27 cellular contexts compared by ENCODE assay signal in genomic region chr6:41255638-41256246, GRCh38. TPM values are rescaled to one million over a fixed set of nuclear protein-coding genes. Genes with fewer than 3 reads are reported as not detected.
A peak's percentile ranks its signal among the peaks of the same experiment; 100 is the strongest.
DNase-seq lines count a peak whose midpoint lies in the region; ATAC-seq, FAIRE-seq and TF ChIP-seq lines count a peak whose summit lies in the region.
"Had no signal": no experiment of that assay in that cellular context is flagged by ENCODE, and none has a peak within 500 bp of the region (broad histone marks: within the 10 kb centered on the region; RNA-seq: fewer than 3 reads in every experiment).

No MANE protein-coding gene starts in this region.

- H3K79me2 ChIP-seq in GM12878 (ENCODE audit: control insufficient read depth, insufficient read depth, low read length): no peaks in the 10 kb centered on the region

- POLR2A ChIA-PET in GM12878 (lab: Charles Lee): no interaction called here

- TF ChIP-seq CTCF in GM12878 (IDR thresholded peaks at IDR 0.05 in 2 of 3, conservative IDR thresholded peaks at IDR 0.05 in 1 of 3; ENCODE audit: control insufficient read depth in 2 of 3, extremely low read depth in 1 of 3, insufficient read depth in 1 of 3, low read depth in 3 of 3, low read length in 3 of 3): no peak
- TF ChIP-seq CTCF in CD14-positive monocyte (IDR thresholded peaks at IDR 0.05): no peak
- TF ChIP-seq CTCF in upper lobe of left lung (IDR thresholded peaks at IDR 0.05): no peak

- WGBS in GM12878 (ENCODE audit: insufficient coverage, insufficient replicate concordance, low lambda C conversion rate, missing lambda C conversion rate): 4% methylated on average over 5 of the region's 5 CpGs
- 73 to 80% methylated on average over 1 to 5 of the region's 5 CpGs for WGBS in upper lobe of left lung, 2 donors

- peaks cover 22% of the 10 kb centered on the region for H3K4me1 Mint-ChIP-seq in CD14-positive monocyte

- BruUV-seq in GM12878 (replicated peaks; lab: Mats Ljungman, UMichigan): no TSS peak

- no peaks in the 10 kb centered on the region for H3K27me3 Mint-ChIP-seq in CD14-positive monocyte (ENCODE audit: low read depth in 3 of 3)
- H3K27me3 Mint-ChIP-seq: activated naive CD8-positive, alpha-beta T cell treated with anti-CD3 and anti-CD28 coated beads, Interleukin-2, amount 50 U/mL, for 24 hours had no signal

- no peaks in the 10 kb centered on the region for H4K20me1 ChIP-seq in GM12878 (ENCODE audit: control insufficient read depth, insufficient read depth)

- no peak for TF ChIP-seq RAD21 in GM12878 (IDR thresholded peaks at IDR 0.05; ENCODE audit: insufficient read depth, low read depth, low read length)

- peaks cover 11 to 56% of the 10 kb centered on the region in 2 donors for H3K36me3 Mint-ChIP-seq in CD14-positive monocyte

- DNase-seq in GM12878 (ENCODE audit: low read depth, low spot score) (no peak), G401 (ENCODE audit: low spot score) (no peak), A172 (ENCODE audit: low spot score) (no peak), CD14-positive monocyte (ENCODE audit: low spot score) (no peak), upper lobe of left lung (no peak)
- DNase-seq: activated CD4-positive, CD25-positive, alpha-beta regulatory T cell; activated CD8-positive, alpha-beta T cell treated with anti-CD3 and anti-CD28 coated beads, Interleukin-2, amount 10 ng/mL, durations not matched to agents 7 days and 5 days; activated naive CD8-positive, alpha-beta T cell treated with anti-CD3 and anti-CD28 coated beads, Interleukin-2, amount 50 U/mL, for 24 hours; dermis blood vessel endothelial cell; DMS153; foreskin keratinocyte; GM23248; hypothalamus; mesenchymal stem cell; NCI-H1092 treated with DMSO at 0.1 percent for 48 hours; NCI-H526 treated with DMSO at 0.1 percent for 48 hours; nephron progenitor cell; psoas muscle; stimulated activated CD4-positive, alpha-beta T cell treated with anti-CD3 and anti-CD28 coated beads, Interleukin-4, amount 100 ng/mL, for 24 hours; substantia nigra; T-helper 2 cell had no signal

- H3K4me3 Mint-ChIP-seq in CD14-positive monocyte: no peak overlapping the region
- H3K4me3 Mint-ChIP-seq: activated CD8-positive, alpha-beta T cell treated with anti-CD3 and anti-CD28 coated beads, Interleukin-2, amount 10 ng/mL, durations not matched to agents 7 days and 5 days; activated naive CD8-positive, alpha-beta T cell treated with anti-CD3 and anti-CD28 coated beads, Interleukin-2, amount 50 U/mL, for 24 hours; nephron progenitor cell had no signal

- H3K27me3 ChIP-seq in GM12878 (replicated peaks in 1 of 2; ENCODE audit: control insufficient read depth in 2 of 2, insufficient read depth in 2 of 2, low read length in 1 of 2) (no peaks in the 10 kb centered on the region), upper lobe of left lung (no peaks in the 10 kb centered on the region)

- ATAC-seq in GM19351 (IDR thresholded peaks at IDR 0.05; ENCODE audit: unreplicated experiment) (peak; percentile 38), HG02852 (IDR thresholded peaks at IDR 0.05; ENCODE audit: unreplicated experiment) (peak; percentile 42), GM12878 (peak; percentile 28; the same call in 1 of the 3 replicates), upper lobe of left lung (ENCODE audit: low FRiP score in 2 of 2) (no peak)
- ATAC-seq: activated CD8-positive, alpha-beta T cell treated with anti-CD3 and anti-CD28 coated beads, Interleukin-2, amount 10 ng/mL, durations not matched to agents 7 days and 5 days; activated naive CD8-positive, alpha-beta T cell treated with anti-CD3 and anti-CD28 coated beads, Interleukin-2, amount 50 U/mL, for 24 hours; foreskin keratinocyte; psoas muscle had no signal

- in situ Hi-C loops in GM12878 (cut with MboI) (no loop called here), G401 (cut with HindIII; ENCODE audit: low sequenced_read_pairs) (no loop called here)

- H3K4me3 ChIP-seq in GM12878: no peak overlapping the region
- no peak overlapping the region for H3K4me3 ChIP-seq in upper lobe of left lung
- H3K4me3 ChIP-seq: GM23248, psoas muscle, smooth muscle cell had no signal

- peak overlapping the region; percentile 72 for H3K4me2 ChIP-seq in GM12878 (ENCODE audit: control insufficient read depth, insufficient read depth)

- TF ChIP-seq EP300 in GM12878 (IDR thresholded peaks at IDR 0.05; ENCODE audit: borderline replicate concordance in 1 of 2, control insufficient read depth in 1 of 2, low read depth in 2 of 2, low read length in 2 of 2) (no peak), upper lobe of left lung (IDR thresholded peaks at IDR 0.05) (no peak)

- no peak overlapping the region for H2AFZ ChIP-seq in GM12878 (ENCODE audit: control insufficient read depth, low read depth, low read length)
- H2AFZ ChIP-seq: GM23248 had no signal

- no peak overlapping the region for H3K27ac Mint-ChIP-seq in CD14-positive monocyte
- H3K27ac Mint-ChIP-seq: activated CD8-positive, alpha-beta T cell treated with anti-CD3 and anti-CD28 coated beads, Interleukin-2, amount 10 ng/mL, durations not matched to agents 7 days and 5 days; activated naive CD8-positive, alpha-beta T cell treated with anti-CD3 and anti-CD28 coated beads, Interleukin-2, amount 50 U/mL, for 24 hours had no signal

- H3K4me1 ChIP-seq in GM12878 (ENCODE audit: control insufficient read depth, insufficient read depth, low read length) (peaks cover 19% of the 10 kb centered on the region), upper lobe of left lung (no peaks in the 10 kb centered on the region)
- H3K4me1 ChIP-seq: psoas muscle had no signal

- H3K9me3 ChIP-seq in GM12878 (replicated peaks; ENCODE audit: control insufficient read depth, insufficient read depth, low read length) (peaks cover under 1% of the 10 kb centered on the region; the same call in 1 of the 3 replicates), upper lobe of left lung (no peaks in the 10 kb centered on the region)
- H3K9me3 ChIP-seq: psoas muscle had no signal

- RAD21 ChIA-PET in GM12878 (lab: Charles Lee; ENCODE audit: unreplicated experiment): interaction anchor here (1.2 kb wide), 1 partner anchor 34 kb away, joined by 4 read pairs; no protein-coding TSS in a partner anchor

- H3K27ac ChIP-seq in GM12878 (ENCODE audit: control insufficient read depth, insufficient read depth): no peak overlapping the region
- no peak overlapping the region for H3K27ac ChIP-seq in upper lobe of left lung
- H3K27ac ChIP-seq: foreskin keratinocyte, GM23248, psoas muscle had no signal

- FAIRE-seq in GM12878 (lab: Jason Lieb, UNC): no peak
- FAIRE-seq: keratinocyte had no signal

- H3K9ac ChIP-seq in GM12878 (ENCODE audit: control insufficient read depth, insufficient read depth, low read length): no peak overlapping the region
- H3K9ac ChIP-seq: GM23248 had no signal

- peaks cover 9 to 25% (median 13%) of the 10 kb centered on the region in 7 donors for H3K9me3 Mint-ChIP-seq in CD14-positive monocyte

- TF ChIP-seq POLR2A in GM12878 (IDR thresholded peaks at IDR 0.05; ENCODE audit: low read depth, low read length): no peak
- TF ChIP-seq POLR2A in upper lobe of left lung (IDR thresholded peaks at IDR 0.05): no peak

- SMC1A ChIA-PET in GM12878 (lab: Charles Lee; ENCODE audit: uncharacterized antibody, unreplicated experiment): no interaction called here

- intact Hi-C loops in GM12878 (cut with micrococcal nuclease; ENCODE audit: unreplicated experiment): no loop called here
- intact Hi-C loops in CD14-positive monocyte (cut with micrococcal nuclease): no loop called here

- CTCF ChIA-PET in GM12878 (lab: Yijun Ruan, JAX): interaction anchor here (1.2 to 1.4 kb wide), 2 partner anchors 17 to 73 kb away, joined by 3 read pairs; no protein-coding TSS in a partner anchor

- H3K36me3 ChIP-seq in GM12878 (ENCODE audit: control insufficient read depth in 2 of 2, insufficient read depth in 2 of 2, low read length in 1 of 2): no peaks in the 10 kb centered on the region
- no peaks in the 10 kb centered on the region for H3K36me3 ChIP-seq in upper lobe of left lung

RNA-seq across cellular contexts. Expression of gene TREML4, which starts 27.6 kb away (rescaled TPM):
- total RNA-seq in GM12878 (2013; cell fraction: nucleolus; rRNA removed): 0.15 TPM in 1 of 2 replicates, not detected in the other
- total RNA-seq in GM12878 (2014; rRNA removed): not detected in 2 replicates
- not detected in 2 replicates for total RNA-seq in GM12878 (2014; rRNA removed; fragmentation: Illumina TruSeq; extraction: Trizol)
- not detected in 2 replicates for total RNA-seq in GM12878 (2021)
- not detected for polyA plus RNA-seq in GM12878 (2011; ENCODE audit: low read depth)
- polyA plus RNA-seq in GM12878 (2011; rRNA removed): 0.03 TPM in 1 of 2 replicates, not detected in the other
- polyA plus RNA-seq in GM12878 (2011; cell fraction: cytosol; rRNA removed): not detected in 2 replicates
- polyA plus RNA-seq in GM12878 (2011; cell fraction: nucleus; rRNA removed): not detected in 2 replicates
- polyA plus RNA-seq in GM12878 (2012): not detected in 2 replicates
- polyA plus RNA-seq in GM12878 (2014; fragmentation: Illumina TruSeq; extraction: Trizol): not detected in 2 replicates
- polyA plus RNA-seq in GM12878 (2014; fragmentation: Nextera tagmentation; extraction: Ambion mirVana): not detected
- polyA plus RNA-seq in GM12878 (2014; rRNA removed): not detected in 2 replicates
- not detected for polyA plus RNA-seq in GM12878 (2016; fragmentation: Nextera tagmentation; extraction: Ambion mirVana)
- not detected in 2 replicates for polyA minus RNA-seq in GM12878 (2011; rRNA and poly(A)+ RNA removed)
- not detected in 2 replicates for polyA minus RNA-seq in GM12878 (2011; cell fraction: cytosol; rRNA and poly(A)+ RNA removed)
- polyA minus RNA-seq in GM12878 (2011; cell fraction: nucleus; rRNA and poly(A)+ RNA removed): not detected in 2 replicates
- not detected in 2 replicates for total RNA-seq in G401 (2014; rRNA removed; shearing (Covaris generic))
- total RNA-seq in A172 (2014; rRNA removed; shearing (Covaris generic)): not detected in 2 replicates
- not detected for polyA plus RNA-seq in CD14-positive monocyte
- not detected for total RNA-seq in upper lobe of left lung
- total RNA-seq: activated CD8-positive, alpha-beta T cell treated with anti-CD3 and anti-CD28 coated beads, Interleukin-2, amount 10 ng/mL, durations not matched to agents 7 days and 5 days; dermis blood vessel endothelial cell; foreskin keratinocyte; GM23248; psoas muscle; SK-MEL-5; smooth muscle cell had no signal
- polyA plus RNA-seq: BJ, foreskin keratinocyte, GM23248, keratinocyte, smooth muscle cell had no signal

RNA-seq across cellular contexts. Expression of gene TREM1, which starts 30.7 kb away (rescaled TPM):
- 9.0 and 10.7 TPM in 2 replicates for total RNA-seq in GM12878 (2013; cell fraction: nucleolus; rRNA removed)
- total RNA-seq in GM12878 (2014; rRNA removed) (not detected in 2 replicates), GM12878 (2014; rRNA removed; fragmentation: Illumina TruSeq; extraction: Trizol) (0.09 and 0.23 TPM in 2 replicates), GM12878 (2021) (0.44 and 0.77 TPM in 2 replicates), upper lobe of left lung (100 to 1,000 TPM in 4 of 6 donors, 10 to 100 TPM in 2; 52.8 to 168 (median 115) TPM)
- polyA plus RNA-seq in GM12878 (2011; ENCODE audit: low read depth): 1.00 TPM
- polyA plus RNA-seq in GM12878 (2011; rRNA removed) (1.6 and 2.6 TPM in 2 replicates), GM12878 (2014; fragmentation: Illumina TruSeq; extraction: Trizol) (0.35 TPM in 1 of 2 replicates, not detected in the other), GM12878 (2014; fragmentation: Nextera tagmentation; extraction: Ambion mirVana) (under 1 TPM; 0.11 to 0.69 TPM), GM12878 (2014; rRNA removed) (0.19 and 0.20 TPM in 2 replicates), GM12878 (2016; fragmentation: Nextera tagmentation; extraction: Ambion mirVana) (under 1 TPM in 1 of 2 experiments, not detected in 1; 0.12 TPM), CD14-positive monocyte (100 to 1,000 TPM; 175 to 303 TPM)
- polyA plus RNA-seq in GM12878 (2011; cell fraction: cytosol; rRNA removed): 2.5 and 3.0 TPM in 2 replicates
- 1.1 and 1.4 TPM in 2 replicates for polyA plus RNA-seq in GM12878 (2011; cell fraction: nucleus; rRNA removed)
- 0.51 and 0.74 TPM in 2 replicates for polyA plus RNA-seq in GM12878 (2012)
- 1.6 and 2.6 TPM in 2 replicates for polyA minus RNA-seq in GM12878 (2011; rRNA and poly(A)+ RNA removed)
- polyA minus RNA-seq in GM12878 (2011; cell fraction: cytosol; rRNA and poly(A)+ RNA removed): not detected in 2 replicates
- 0.77 and 0.85 TPM in 2 replicates for polyA minus RNA-seq in GM12878 (2011; cell fraction: nucleus; rRNA and poly(A)+ RNA removed)
- total RNA-seq in G401 (2014; rRNA removed; shearing (Covaris generic)): not detected in 2 replicates
- not detected in 2 replicates for total RNA-seq in A172 (2014; rRNA removed; shearing (Covaris generic))
- total RNA-seq: activated CD8-positive, alpha-beta T cell treated with anti-CD3 and anti-CD28 coated beads, Interleukin-2, amount 10 ng/mL, durations not matched to agents 7 days and 5 days; dermis blood vessel endothelial cell; foreskin keratinocyte; GM23248; SK-MEL-5 had no signal
- polyA plus RNA-seq: foreskin keratinocyte, GM23248, keratinocyte had no signal

RNA-seq across cellular contexts. Expression of gene TREML2, which starts 54.8 kb away (rescaled TPM):
- total RNA-seq in GM12878 (2013; cell fraction: nucleolus; rRNA removed): 21.1 and 21.6 TPM in 2 replicates
- 9.1 and 11.0 TPM in 2 replicates for total RNA-seq in GM12878 (2014; rRNA removed)
- total RNA-seq in GM12878 (2014; rRNA removed; fragmentation: Illumina TruSeq; extraction: Trizol): 6.1 and 6.6 TPM in 2 replicates
- 6.8 and 8.2 TPM in 2 replicates for total RNA-seq in GM12878 (2021)
- 3.5 TPM for polyA plus RNA-seq in GM12878 (2011; ENCODE audit: low read depth)
- polyA plus RNA-seq in GM12878 (2011; rRNA removed): 1.2 and 1.7 TPM in 2 replicates
- 1.9 and 2.3 TPM in 2 replicates for polyA plus RNA-seq in GM12878 (2011; cell fraction: cytosol; rRNA removed)
- 1.3 and 1.4 TPM in 2 replicates for polyA plus RNA-seq in GM12878 (2011; cell fraction: nucleus; rRNA removed)
- 5.2 and 14.1 TPM in 2 replicates for polyA plus RNA-seq in GM12878 (2012)
- polyA plus RNA-seq in GM12878 (2014; fragmentation: Illumina TruSeq; extraction: Trizol): 5.9 and 9.0 TPM in 2 replicates
- under 1 TPM; 0.49 to 0.79 TPM for polyA plus RNA-seq in GM12878 (2014; fragmentation: Nextera tagmentation; extraction: Ambion mirVana)
- polyA plus RNA-seq in GM12878 (2014; rRNA removed): 7.0 and 7.2 TPM in 2 replicates
- polyA plus RNA-seq in GM12878 (2016; fragmentation: Nextera tagmentation; extraction: Ambion mirVana): 1 to 10 TPM; 7.4 to 7.7 TPM
- 1.8 and 2.3 TPM in 2 replicates for polyA minus RNA-seq in GM12878 (2011; rRNA and poly(A)+ RNA removed)
- 0.31 and 0.40 TPM in 2 replicates for polyA minus RNA-seq in GM12878 (2011; cell fraction: cytosol; rRNA and poly(A)+ RNA removed)
- 0.24 and 0.57 TPM in 2 replicates for polyA minus RNA-seq in GM12878 (2011; cell fraction: nucleus; rRNA and poly(A)+ RNA removed)
- total RNA-seq in G401 (2014; rRNA removed; shearing (Covaris generic)): not detected in 2 replicates
- not detected in 2 replicates for total RNA-seq in A172 (2014; rRNA removed; shearing (Covaris generic))
- 1 to 10 TPM in 1 of 2 donors, under 1 TPM in 1; 0.89 to 1.1 TPM for polyA plus RNA-seq in CD14-positive monocyte
- total RNA-seq in upper lobe of left lung: 1 to 10 TPM in 4 of 6 donors, under 1 TPM in 1, not detected in 1; 0.67 to 2.3 (median 1.5) TPM
- total RNA-seq: dermis blood vessel endothelial cell, GM23248, SK-MEL-5, smooth muscle cell had no signal
- polyA plus RNA-seq: BJ, GM23248, smooth muscle cell had no signal

Comparison
In these comparisons a context has a peak if more than half of its experiments do, and no peak if none do; other contexts are left out.
1. ATAC-seq: peak in GM19351 (single experiment), HG02852 (single experiment) and GM12878 (single experiment); none in upper lobe of left lung (0 of 2).
2. RNA of gene TREM1, which starts 30.7 kb away (total RNA-seq): 52.8 to 168 TPM in upper lobe of left lung; 0.09 to 10.7 TPM in GM12878, not detected in G401 and not detected in A172; every median in the first group is over 4 times any median in the second.